Comparison of ENCODE assay signal across 23 cellular contexts in the genomic region with DNA sequence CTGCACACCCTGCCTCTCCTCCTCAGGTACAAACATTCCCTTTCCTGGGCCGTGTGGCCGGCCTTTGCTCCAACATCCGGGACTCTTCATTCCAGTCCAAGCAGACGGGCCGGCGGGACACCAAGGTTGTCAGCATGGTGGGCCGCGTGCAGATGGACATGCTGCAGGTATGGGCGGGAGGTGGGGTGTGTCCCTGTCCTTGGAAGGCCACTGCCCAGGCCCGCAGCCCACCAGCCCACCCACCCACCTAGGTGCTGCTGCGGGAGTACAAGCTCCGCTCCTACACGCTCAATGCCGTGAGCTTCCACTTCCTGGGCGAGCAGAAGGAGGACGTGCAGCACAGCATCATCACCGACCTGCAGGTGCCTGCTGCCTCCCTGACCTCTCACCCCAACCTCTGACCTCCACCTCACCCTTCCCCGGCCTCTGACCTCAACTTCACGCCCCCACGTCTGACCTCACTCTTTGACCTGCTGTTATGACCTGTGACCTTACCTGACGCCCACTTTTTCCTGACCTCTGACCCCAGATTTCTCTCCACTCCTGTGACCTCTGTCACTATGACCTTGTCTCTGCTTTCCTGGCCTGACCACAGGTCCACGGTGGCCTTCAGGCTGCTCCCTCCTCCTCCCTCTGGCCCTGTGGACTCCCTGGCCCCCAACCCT. TPM values are rescaled to one million over a fixed set of nuclear protein-coding genes. Genes with fewer than 3 reads are reported as not detected.
DNase-seq lines count a peak whose midpoint lies in the region; ATAC-seq, FAIRE-seq and TF ChIP-seq lines count a peak whose summit lies in the region.
"Had no signal": no experiment of that assay in that cellular context is flagged by ENCODE, and none has a peak within 500 bp of the region (broad histone marks: within the 10 kb centered on the region; RNA-seq: fewer than 3 reads in every experiment).

No MANE protein-coding gene starts in this region.

- no peak overlapping the region for H2BK20ac ChIP-seq in H1 (ENCODE audit: low read length)

- no TSS peak for BruUV-seq in HCT116 (replicated peaks; lab: Mats Ljungman, UMichigan)

- H2BK12ac ChIP-seq in H1 (ENCODE audit: low read depth, low read length) = no peak overlapping the region
- no peak overlapping the region for H2BK12ac ChIP-seq in neuronal stem cell (ENCODE audit: low read length)

- H3K9me3 ChIP-seq in HCT116 (ENCODE audit: control insufficient read depth in 1 of 2, insufficient read depth in 1 of 2, low read depth in 1 of 2, low read length in 2 of 2) (no peaks in the 10 kb centered on the region), H1 (ENCODE audit: insufficient read depth in 2 of 2, low read depth in 1 of 2, low read length in 1 of 2) (no peaks in the 10 kb centered on the region), neuronal stem cell (replicated peaks in 1 of 2; ENCODE audit: control insufficient read depth in 2 of 2, insufficient read depth in 1 of 2, low read depth in 1 of 2, low read length in 2 of 2) (peaks cover 0 to 2% of the 10 kb centered on the region in 2 donors)
- H3K9me3 ChIP-seq: HAP-1, SK-N-SH had no signal

- TF ChIP-seq EP300 in H1 (IDR thresholded peaks at IDR 0.05; ENCODE audit: borderline replicate concordance in 1 of 2, low read depth in 2 of 2, low read length in 2 of 2) = no peak

- TF ChIP-seq CTCF in HCT116 (IDR thresholded peaks at IDR 0.05 in 2 of 3, conservative IDR thresholded peaks at IDR 0.05 in 1 of 3; ENCODE audit: borderline replicate concordance in 1 of 3, insufficient read depth in 1 of 3, low read depth in 2 of 3, low read length in 2 of 3) (no peak), H1 (IDR thresholded peaks at IDR 0.05; ENCODE audit: control extremely low read depth in 1 of 3, insufficient read depth in 1 of 3, low read depth in 1 of 3, low read length in 3 of 3) (no peak)

- H3K36me3 ChIP-seq in HCT116 (ENCODE audit: control insufficient read depth in 1 of 2, insufficient read depth in 2 of 2, low read length in 2 of 2) (peaks cover 15 to 49% of the 10 kb centered on the region in 2 experiments; a peak in 3 of 4 replicates), H1 (ENCODE audit: control insufficient read depth in 2 of 4, insufficient read depth in 4 of 4, low read length in 3 of 4) (peaks cover 20 to 59% (median 38%) of the 10 kb centered on the region in 4 experiments), neuronal stem cell (replicated peaks in 1 of 2; ENCODE audit: control insufficient read depth in 2 of 2, insufficient read depth in 2 of 2, low read length in 2 of 2) (peaks cover 57 to 81% of the 10 kb centered on the region in 2 donors)

- H3K4me1 ChIP-seq in HCT116 (ENCODE audit: control insufficient read depth in 1 of 2, insufficient read depth in 2 of 2, low read length in 2 of 2) (no peaks in the 10 kb centered on the region), H1 (replicated peaks in 1 of 4; ENCODE audit: control insufficient read depth in 3 of 4, insufficient read depth in 4 of 4, low read length in 3 of 4) (no peaks in the 10 kb centered on the region), neuronal stem cell (ENCODE audit: control insufficient read depth in 2 of 2, insufficient read depth in 1 of 2, low read depth in 1 of 2, low read length in 2 of 2) (no peaks in the 10 kb centered on the region)
- H3K4me1 ChIP-seq: HAP-1 had no signal

- H3K14ac ChIP-seq in H1 (ENCODE audit: insufficient read length) (no peak overlapping the region), neuronal stem cell (ENCODE audit: low read length) (no peak overlapping the region)

- no peak overlapping the region for H4K8ac ChIP-seq in H1 (ENCODE audit: extremely low read depth, insufficient read depth, low read length)
- no peak overlapping the region for H4K8ac ChIP-seq in neuronal stem cell (ENCODE audit: low read depth, low read length)

- RAD21 ChIA-PET in HCT116 (lab: Charles Lee; ENCODE audit: low non-redundant PET in 1 of 2, low total read pairs in 2 of 2, uncharacterized antibody in 2 of 2, unreplicated experiment in 2 of 2) = no interaction called here

- H2BK5ac ChIP-seq in H1 (ENCODE audit: low read depth, low read length) = 0 out of 2 replicates have a peak overlapping the region, but pooled peaks have one; percentile 16
- no peak overlapping the region for H2BK5ac ChIP-seq in neuronal stem cell (ENCODE audit: low read length)

- H4K91ac ChIP-seq in H1 (replicated peaks; ENCODE audit: insufficient read length, low read length) = no peak overlapping the region
- no peak overlapping the region for H4K91ac ChIP-seq in neuronal stem cell (ENCODE audit: low read depth, low read length, poor library complexity)

- no peak overlapping the region for H2AFZ ChIP-seq in HCT116 (ENCODE audit: low read depth, low read length, poor library complexity, severe bottlenecking)
- no peak overlapping the region for H2AFZ ChIP-seq in H1 (ENCODE audit: low read length)
- no peak overlapping the region for H2AFZ ChIP-seq in neuronal stem cell (ENCODE audit: low read length)

- H2AK5ac ChIP-seq in H1 (ENCODE audit: low read depth, low read length) (no peak overlapping the region), neuronal stem cell (ENCODE audit: low read depth, low read length) (no peak overlapping the region)

- no peaks in the 10 kb centered on the region for H3K23me2 ChIP-seq in H1 (ENCODE audit: low read depth, low read length)

- H3K4me2 ChIP-seq in HCT116 (ENCODE audit: low read length) (no peak overlapping the region), H1 (ENCODE audit: insufficient read depth in 1 of 2, low read depth in 2 of 2, low read length in 2 of 2) (no peak overlapping the region), neuronal stem cell (ENCODE audit: insufficient read depth, low read length, poor library complexity, severe bottlenecking) (no peak overlapping the region)
- H3K4me2 ChIP-seq: SK-N-SH had no signal

- H3K9me2 ChIP-seq in HCT116 (ENCODE audit: insufficient read depth) = no peaks in the 10 kb centered on the region
- H3K9me2 ChIP-seq: SK-N-SH had no signal

- 94% methylated on average over 19 of the region's 22 CpGs; no CpG with 5 or more reads in 1 of the 2 experiments for WGBS in H1 (ENCODE audit: extremely low coverage in 1 of 2, insufficient coverage in 1 of 2, insufficient read length in 1 of 2, insufficient replicate concordance in 2 of 2, low coverage in 1 of 2, low lambda C conversion rate in 2 of 2, missing lambda C conversion rate in 1 of 2), 2 experiments
- WGBS in neuronal stem cell (ENCODE audit: extremely low coverage in 2 of 2, insufficient read length in 2 of 2, insufficient replicate concordance in 1 of 2), 2 donors = no CpG with 5 or more reads among the region's 22 CpGs

- H3K9ac ChIP-seq in HCT116 (ENCODE audit: low read length) (no peak overlapping the region), H1 (replicated peaks in 1 of 4; ENCODE audit: extremely low read depth in 1 of 4, low read depth in 3 of 4, low read length in 3 of 4) (no peak overlapping the region), neuronal stem cell (ENCODE audit: low read depth, low read length, poor library complexity) (peak overlapping the region; percentile 70)
- H3K9ac ChIP-seq: SK-N-SH had no signal

- H2BK15ac ChIP-seq in H1 (ENCODE audit: low read length) (no peak overlapping the region), neuronal stem cell (ENCODE audit: low read length) (no peak overlapping the region)

- H3K18ac ChIP-seq in H1 (ENCODE audit: extremely low read depth, low read length) (no peak overlapping the region), neuronal stem cell (ENCODE audit: low read length) (no peak overlapping the region)

- no peak overlapping the region for H3K56ac ChIP-seq in H1 (replicated peaks; ENCODE audit: insufficient read length, low read depth, low read length)

- H3K79me1 ChIP-seq in H1 (ENCODE audit: low read depth, low read length) (no peaks in the 10 kb centered on the region), neuronal stem cell (ENCODE audit: low read depth, low read length) (peaks cover 15% of the 10 kb centered on the region)

- no peak for TF ChIP-seq RAD21 in HCT116 (IDR thresholded peaks at IDR 0.05; ENCODE audit: low read depth)
- TF ChIP-seq RAD21 in H1 (IDR thresholded peaks at IDR 0.05 in 1 of 2, conservative IDR thresholded peaks at IDR 0.05 in 1 of 2; ENCODE audit: low read depth in 2 of 2, low read length in 2 of 2) = no peak

- H3K23ac ChIP-seq in H1 (ENCODE audit: insufficient read length) (no peak overlapping the region), neuronal stem cell (ENCODE audit: low read depth, low read length, poor library complexity) (peak overlapping the region; percentile 73)

- no peak overlapping the region for H3K4ac ChIP-seq in H1 (replicated peaks; ENCODE audit: insufficient read length, low read depth, low read length)
- H3K4ac ChIP-seq in neuronal stem cell (ENCODE audit: low read length) = no peak overlapping the region

- H3K27me3 ChIP-seq in HCT116 (ENCODE audit: insufficient read depth, low read length) (no peaks in the 10 kb centered on the region), H1 (replicated peaks in 1 of 4; ENCODE audit: control insufficient read depth in 3 of 4, extremely low read depth in 1 of 4, insufficient read depth in 3 of 4, low read length in 3 of 4) (no peaks in the 10 kb centered on the region), neuronal stem cell (ENCODE audit: control insufficient read depth in 3 of 3, insufficient read depth in 3 of 3, low read depth in 1 of 3, low read length in 3 of 3) (no peaks in the 10 kb centered on the region)

- no peak overlapping the region for H4K5ac ChIP-seq in H1 (ENCODE audit: insufficient read length, low read depth, low read length)

- peak; percentile 6; the same call in 1 of the 2 replicates for ATAC-seq in HCT116
- ATAC-seq in HG03354 (IDR thresholded peaks at IDR 0.05; ENCODE audit: poor library complexity, severe bottlenecking, unreplicated experiment) = no peak
- no peak for ATAC-seq in HG03432 (IDR thresholded peaks at IDR 0.05; ENCODE audit: unreplicated experiment)
- ATAC-seq: Panc1 had no signal

- H2BK120ac ChIP-seq in H1 (replicated peaks; ENCODE audit: low read depth, low read length) (no peak overlapping the region), neuronal stem cell (ENCODE audit: low read depth, low read length) (no peak overlapping the region)

- CTCF ChIA-PET in HCT116 (lab: Charles Lee) = no interaction called here
- CTCF ChIA-PET in H1 (lab: Charles Lee; ENCODE audit: partially characterized antibody) = interaction anchor here (0.6 to 1.5 kb wide), 3 partner anchors 8 to 132 kb away, joined by 3 to 8 read pairs (median 3); no protein-coding TSS in a partner anchor

- H4K20me1 ChIP-seq in HCT116 (ENCODE audit: insufficient read depth) = no peaks in the 10 kb centered on the region
- H4K20me1 ChIP-seq in H1 (replicated peaks in 1 of 2; ENCODE audit: control insufficient read depth in 1 of 2, insufficient read depth in 2 of 2, low read length in 2 of 2) = peaks cover 1 to 6% of the 10 kb centered on the region in 2 experiments

- intact Hi-C loops in HCT116 (cut with micrococcal nuclease) = no loop called here

- no peaks in the 10 kb centered on the region for H3K79me2 ChIP-seq in HCT116 (ENCODE audit: insufficient read depth, low read length)
- no peaks in the 10 kb centered on the region for H3K79me2 ChIP-seq in H1 (ENCODE audit: control insufficient read depth in 1 of 2, insufficient read depth in 2 of 2, low read length in 2 of 2)

- no peak overlapping the region for H3K27ac ChIP-seq in HCT116 (ENCODE audit: low read depth, low read length)
- H3K27ac ChIP-seq in H1 (ENCODE audit: low read depth, low read length) = no peak overlapping the region
- H3K27ac ChIP-seq in neuronal stem cell (replicated peaks; ENCODE audit: low read length) = no peak overlapping the region

- POLR2A ChIA-PET in HCT116 (lab: Charles Lee) = no interaction called here
- POLR2A ChIA-PET in H1 (lab: Charles Lee; ENCODE audit: partially characterized antibody) = interaction anchor here (1.0 to 2.3 kb wide), 2 partner anchors 9 to 38 kb away, joined by 3 to 5 read pairs; no protein-coding TSS in a partner anchor

- DNase-seq in HCT116 (ENCODE audit: low read depth, low spot score) (no peak), H1 (ENCODE audit: low read depth in 1 of 2, low spot score in 2 of 2) (no peak), neuronal stem cell (ENCODE audit: low spot score) (no peak), retina (no peak)
- DNase-seq: CD4-positive, CD25-positive, alpha-beta regulatory T cell; COR-L47; DND-41; Karpas-422; MV-4-11; NCI-H1694; NCI-H2081; NCI-H2171; NCI-H524 treated with DMSO at 0.1 percent for 48 hours; NCI-H82; SIG-M5; SK-N-SH had no signal

- FAIRE-seq in H1 (lab: Jason Lieb, UNC) = no peak
- FAIRE-seq: GM12891 had no signal

- TF ChIP-seq POLR2A in HCT116 (IDR thresholded peaks at IDR 0.05; ENCODE audit: borderline replicate concordance, extremely low read depth, insufficient read depth, insufficient read length) (no peak), H1 (IDR thresholded peaks at IDR 0.05; ENCODE audit: control extremely low read depth in 1 of 2, low read depth in 2 of 2, low read length in 2 of 2) (no peak)

- H3K4me3 ChIP-seq in HCT116 (replicated peaks in 1 of 2; ENCODE audit: low read depth in 1 of 2, low read length in 2 of 2) (no peak overlapping the region), H1 (ENCODE audit: extremely low read depth in 1 of 4, insufficient read depth in 2 of 4, low read depth in 3 of 4, low read length in 4 of 4) (no peak overlapping the region), neuronal stem cell (ENCODE audit: low read length in 2 of 2) (no peak overlapping the region)
- H3K4me3 ChIP-seq: HAP-1 had no signal

RNA-seq across cellular contexts. Expression of gene SPIB, which starts 12.4 kb away (rescaled TPM):
- 0.96 TPM for total RNA-seq in HCT116 (2021; ENCODE audit: unreplicated experiment)
- 0.04 and 0.48 TPM in 2 replicates for polyA plus RNA-seq in HCT116 (2012)
- total RNA-seq in H1 (2021; fragmentation: NEBNext Ultra II Directional; extraction: Animal tissue kit (Norgen Biotek cat#: 25700)) = 9.6 and 11.1 TPM in 2 replicates
- polyA plus RNA-seq in H1 (2011; rRNA removed) = 11.8 and 17.4 TPM in 2 replicates
- 6.7 TPM for polyA plus RNA-seq in H1 (2011; cell fraction: cytosol; rRNA removed)
- polyA plus RNA-seq in H1 (2011; cell fraction: nucleus; rRNA removed) = 11.2 TPM
- 6.5 to 13.3 TPM (median 10.4 TPM) in 4 replicates for polyA plus RNA-seq in H1 (2012, experiment 1 of 2)
- polyA plus RNA-seq in H1 (2012, experiment 2 of 2) = 7.3 TPM
- 13.0 TPM for polyA plus RNA-seq in H1 (2013, experiment 1 of 2)
- polyA plus RNA-seq in H1 (2013, experiment 2 of 2) = 14.7 TPM
- 3.5 and 5.2 TPM in 2 replicates for polyA minus RNA-seq in H1 (2011; rRNA and poly(A)+ RNA removed)
- 3.7 TPM for polyA minus RNA-seq in H1 (2011; cell fraction: cytosol; rRNA and poly(A)+ RNA removed)
- polyA minus RNA-seq in H1 (2011; cell fraction: nucleus; rRNA and poly(A)+ RNA removed) = 2.6 TPM
- polyA plus RNA-seq in neuronal stem cell (2013, experiment 1 of 2) = 0.08 TPM
- polyA plus RNA-seq in neuronal stem cell (2013, experiment 2 of 2) = 0.17 TPM
- total RNA-seq: CD4-positive, CD25-positive, alpha-beta regulatory T cell; M059J had no signal
- polyA plus RNA-seq: BJ, SK-N-SH had no signal

RNA-seq across cellular contexts. Expression of gene POLD1, which starts 22.1 kb away (rescaled TPM):
- total RNA-seq in HCT116 (2021; ENCODE audit: unreplicated experiment) = 122 TPM
- 92.4 and 93.2 TPM in 2 replicates for polyA plus RNA-seq in HCT116 (2012)
- 141 and 149 TPM in 2 replicates for total RNA-seq in H1 (2021; fragmentation: NEBNext Ultra II Directional; extraction: Animal tissue kit (Norgen Biotek cat#: 25700))
- 142 and 191 TPM in 2 replicates for polyA plus RNA-seq in H1 (2011; rRNA removed)
- polyA plus RNA-seq in H1 (2011; cell fraction: cytosol; rRNA removed) = 136 TPM
- polyA plus RNA-seq in H1 (2011; cell fraction: nucleus; rRNA removed) = 435 TPM
- 86.1 to 170 TPM (median 149 TPM) in 4 replicates for polyA plus RNA-seq in H1 (2012, experiment 1 of 2)
- 109 TPM for polyA plus RNA-seq in H1 (2012, experiment 2 of 2)
- polyA plus RNA-seq in H1 (2013, experiment 1 of 2) = 81.0 TPM
- polyA plus RNA-seq in H1 (2013, experiment 2 of 2) = 72.1 TPM
- 57.8 and 65.0 TPM in 2 replicates for polyA minus RNA-seq in H1 (2011; rRNA and poly(A)+ RNA removed)
- 137 TPM for polyA minus RNA-seq in H1 (2011; cell fraction: cytosol; rRNA and poly(A)+ RNA removed)
- 137 TPM for polyA minus RNA-seq in H1 (2011; cell fraction: nucleus; rRNA and poly(A)+ RNA removed)
- polyA plus RNA-seq in neuronal stem cell (2013, experiment 1 of 2) = 60.2 TPM
- 61.7 TPM for polyA plus RNA-seq in neuronal stem cell (2013, experiment 2 of 2)

RNA-seq across cellular contexts. Expression of gene MYBPC2, which starts 26.4 kb away (rescaled TPM):
- total RNA-seq in HCT116 (2021; ENCODE audit: unreplicated experiment) = not detected
- 0.04 and 0.24 TPM in 2 replicates for polyA plus RNA-seq in HCT116 (2012)
- total RNA-seq in H1 (2021; fragmentation: NEBNext Ultra II Directional; extraction: Animal tissue kit (Norgen Biotek cat#: 25700)) = 3.1 and 4.1 TPM in 2 replicates
- 1.8 and 2.7 TPM in 2 replicates for polyA plus RNA-seq in H1 (2011; rRNA removed)
- polyA plus RNA-seq in H1 (2011; cell fraction: cytosol; rRNA removed) = 3.3 TPM
- polyA plus RNA-seq in H1 (2011; cell fraction: nucleus; rRNA removed) = 8.8 TPM
- polyA plus RNA-seq in H1 (2012, experiment 1 of 2) = 1.9 to 7.3 TPM (median 5.3 TPM) in 4 replicates
- polyA plus RNA-seq in H1 (2012, experiment 2 of 2) = 1.5 TPM
- 2.8 TPM for polyA plus RNA-seq in H1 (2013, experiment 1 of 2)
- polyA plus RNA-seq in H1 (2013, experiment 2 of 2) = 3.1 TPM
- polyA minus RNA-seq in H1 (2011; rRNA and poly(A)+ RNA removed) = 2.0 and 2.5 TPM in 2 replicates
- polyA minus RNA-seq in H1 (2011; cell fraction: cytosol; rRNA and poly(A)+ RNA removed) = 1.3 TPM
- 2.8 TPM for polyA minus RNA-seq in H1 (2011; cell fraction: nucleus; rRNA and poly(A)+ RNA removed)
- polyA plus RNA-seq in neuronal stem cell (2013, experiment 1 of 2) = 1.0 TPM
- polyA plus RNA-seq in neuronal stem cell (2013, experiment 2 of 2) = 1.2 TPM
- total RNA-seq: M059J had no signal
- polyA plus RNA-seq: BJ, SK-N-SH had no signal

RNA-seq across cellular contexts. Expression of gene NR1H2, which starts 30.0 kb away (rescaled TPM):
- total RNA-seq in HCT116 (2021; ENCODE audit: unreplicated experiment) = 40.3 TPM
- polyA plus RNA-seq in HCT116 (2012) = 43.0 and 51.2 TPM in 2 replicates
- 40.3 and 41.4 TPM in 2 replicates for total RNA-seq in H1 (2021; fragmentation: NEBNext Ultra II Directional; extraction: Animal tissue kit (Norgen Biotek cat#: 25700))
- polyA plus RNA-seq in H1 (2011; rRNA removed) = 47.5 and 61.5 TPM in 2 replicates
- polyA plus RNA-seq in H1 (2011; cell fraction: cytosol; rRNA removed) = 43.0 TPM
- polyA plus RNA-seq in H1 (2011; cell fraction: nucleus; rRNA removed) = 70.3 TPM
- polyA plus RNA-seq in H1 (2012, experiment 1 of 2) = 22.3 to 39.2 TPM (median 34.3 TPM) in 4 replicates
- polyA plus RNA-seq in H1 (2012, experiment 2 of 2) = 33.5 TPM
- polyA plus RNA-seq in H1 (2013, experiment 1 of 2) = 19.2 TPM
- 18.0 TPM for polyA plus RNA-seq in H1 (2013, experiment 2 of 2)
- 20.3 and 22.8 TPM in 2 replicates for polyA minus RNA-seq in H1 (2011; rRNA and poly(A)+ RNA removed)
- 21.5 TPM for polyA minus RNA-seq in H1 (2011; cell fraction: cytosol; rRNA and poly(A)+ RNA removed)
- polyA minus RNA-seq in H1 (2011; cell fraction: nucleus; rRNA and poly(A)+ RNA removed) = 25.5 TPM
- polyA plus RNA-seq in neuronal stem cell (2013, experiment 1 of 2) = 15.5 TPM
- polyA plus RNA-seq in neuronal stem cell (2013, experiment 2 of 2) = 15.1 TPM

RNA-seq across cellular contexts. Expression of gene NAPSA, which starts 40.8 kb away (rescaled TPM):
- 4.4 TPM for total RNA-seq in HCT116 (2021; ENCODE audit: unreplicated experiment)
- 3.4 and 3.7 TPM in 2 replicates for polyA plus RNA-seq in HCT116 (2012)
- total RNA-seq in H1 (2021; fragmentation: NEBNext Ultra II Directional; extraction: Animal tissue kit (Norgen Biotek cat#: 25700)) = 0.71 and 1.1 TPM in 2 replicates
- polyA plus RNA-seq in H1 (2011; rRNA removed) = 0.73 and 0.93 TPM in 2 replicates
- 0.89 TPM for polyA plus RNA-seq in H1 (2011; cell fraction: cytosol; rRNA removed)
- polyA plus RNA-seq in H1 (2011; cell fraction: nucleus; rRNA removed) = 3.3 TPM
- 0.40 to 1.0 TPM (median 0.84 TPM) in 4 replicates for polyA plus RNA-seq in H1 (2012, experiment 1 of 2)
- polyA plus RNA-seq in H1 (2012, experiment 2 of 2) = 0.72 TPM
- 0.71 TPM for polyA plus RNA-seq in H1 (2013, experiment 1 of 2)
- polyA plus RNA-seq in H1 (2013, experiment 2 of 2) = 0.63 TPM
- polyA minus RNA-seq in H1 (2011; rRNA and poly(A)+ RNA removed) = 0.15 and 0.35 TPM in 2 replicates
- polyA minus RNA-seq in H1 (2011; cell fraction: cytosol; rRNA and poly(A)+ RNA removed) = 0.73 TPM
- 1.00 TPM for polyA minus RNA-seq in H1 (2011; cell fraction: nucleus; rRNA and poly(A)+ RNA removed)
- polyA plus RNA-seq in neuronal stem cell (2013, experiment 1 of 2) = 0.84 TPM
- 0.72 TPM for polyA plus RNA-seq in neuronal stem cell (2013, experiment 2 of 2)
